In genomic region chr3:31442755-31443154, GRCh38 we compare ENCODE assay signal across 1 cellular context.
TF ChIP-seq lines count a peak whose summit lies in the region.

No MANE protein-coding gene starts in this region.

TF ChIP-seq in GM12878, 131 proteins besides CTCF, POLR2A, EP300 and RAD21 (continued from another document):
- TF ChIP-seq IRF5 (IDR thresholded peaks at IDR 0.05; ENCODE audit: borderline replicate concordance): no peak
- no peak for TF ChIP-seq BCL3 (IDR thresholded peaks at IDR 0.05; ENCODE audit: borderline replicate concordance, insufficient read depth, low read depth, low read length, poor library complexity, severe bottlenecking)
